8 cellular contexts compared by ENCODE assay signal in genomic region chr1:46133946-46134345, GRCh38. TPM values are rescaled to one million over a fixed set of nuclear protein-coding genes. Genes with fewer than 3 reads are reported as not detected.
DNase-seq lines count a peak whose midpoint lies in the region; ATAC-seq, FAIRE-seq and TF ChIP-seq lines count a peak whose summit lies in the region.

No MANE protein-coding gene starts in this region.

- no peaks in the 10 kb centered on the region for H3K36me3 ChIP-seq in PC-3 (ENCODE audit: low read depth, low read length)
- no peaks in the 10 kb centered on the region for H3K36me3 ChIP-seq in suprapubic skin

- peaks cover 48% of the 10 kb centered on the region for H3K27me3 Mint-ChIP-seq in activated CD8-positive, alpha-beta memory T cell treated with anti-CD3 and anti-CD28 coated beads, Interleukin-2, amount 10 ng/mL, durations not matched to agents 7 days and 5 days
- peaks cover 25% of the 10 kb centered on the region for H3K27me3 Mint-ChIP-seq in glutamatergic neuron (ENCODE audit: unreplicated experiment)

- peaks cover 38% of the 10 kb centered on the region for H3K79me2 ChIP-seq in PC-3 (ENCODE audit: low read length)

- intact Hi-C loops in PC-3 (cut with micrococcal nuclease) = loop anchor here (1.0 kb wide), 1 partner anchor 89 kb away; no protein-coding TSS in a partner anchor

- POLR2A ChIA-PET in PC-3 (lab: Charles Lee; ENCODE audit: unreplicated experiment) = no interaction called here

- TF ChIP-seq POLR2A in suprapubic skin (IDR thresholded peaks at IDR 0.05) (no peak), H54 (IDR thresholded peaks at IDR 0.05; ENCODE audit: low read depth, low read length) (no peak)

- H2AFZ ChIP-seq in PC-3 (ENCODE audit: low read length) = no peak overlapping the region

- H3K27me3 ChIP-seq in PC-3 (ENCODE audit: low read length) (no peaks in the 10 kb centered on the region), suprapubic skin (peaks cover 29% of the 10 kb centered on the region)

- H3K4me2 ChIP-seq in PC-3 (ENCODE audit: low read length) = peak overlapping the region; percentile 88

- CTCF ChIA-PET in activated CD8-positive, alpha-beta memory T cell treated with anti-CD3 and anti-CD28 coated beads, Interleukin-2, amount 10 ng/mL, durations not matched to agents 7 days and 5 days (lab: Charles Lee) = interaction anchor here (1.2 kb wide), 1 partner anchor 33 kb away, joined by 4 read pairs; no protein-coding TSS in a partner anchor
- CTCF ChIA-PET in PC-3 (lab: Charles Lee) = no interaction called here

- H3F3A ChIP-seq in PC-3 (ENCODE audit: low read length, unreplicated experiment) = no peaks in the 10 kb centered on the region

- 73% methylated on average over 2 of the region's 2 CpGs for WGBS in suprapubic skin

- H3K27ac Mint-ChIP-seq in activated CD8-positive, alpha-beta memory T cell treated with anti-CD3 and anti-CD28 coated beads, Interleukin-2, amount 10 ng/mL, durations not matched to agents 7 days and 5 days = peak overlapping the region; percentile 91
- peak overlapping the region; percentile 100 for H3K27ac Mint-ChIP-seq in glutamatergic neuron (ENCODE audit: unreplicated experiment)

- H3K27ac ChIP-seq in PC-3 (ENCODE audit: low read length) = peak overlapping the region; percentile 94
- H3K27ac ChIP-seq in suprapubic skin = peak overlapping the region; percentile 92

- no peaks in the 10 kb centered on the region for H3K36me3 Mint-ChIP-seq in activated CD8-positive, alpha-beta memory T cell treated with anti-CD3 and anti-CD28 coated beads, Interleukin-2, amount 10 ng/mL, durations not matched to agents 7 days and 5 days
- no peaks in the 10 kb centered on the region for H3K36me3 Mint-ChIP-seq in glutamatergic neuron (ENCODE audit: unreplicated experiment)

- H3K4me3 ChIP-seq in PC-3 (ENCODE audit: low read length) (peak overlapping the region; percentile 95), suprapubic skin (peak overlapping the region; percentile 79)

- H3K9me3 Mint-ChIP-seq in activated CD8-positive, alpha-beta memory T cell treated with anti-CD3 and anti-CD28 coated beads, Interleukin-2, amount 10 ng/mL, durations not matched to agents 7 days and 5 days (ENCODE audit: low read depth) = no peaks in the 10 kb centered on the region
- H3K9me3 Mint-ChIP-seq in glutamatergic neuron (ENCODE audit: unreplicated experiment) = peaks cover 21% of the 10 kb centered on the region

- H4K20me1 ChIP-seq in PC-3 (ENCODE audit: low read length) = peaks cover 12% of the 10 kb centered on the region; the same call in 1 of the 2 replicates

- H3K9ac ChIP-seq in PC-3 (ENCODE audit: low read length) = peak overlapping the region; percentile 87

- peaks cover 23% of the 10 kb centered on the region for H3K4me1 Mint-ChIP-seq in activated CD8-positive, alpha-beta memory T cell treated with anti-CD3 and anti-CD28 coated beads, Interleukin-2, amount 10 ng/mL, durations not matched to agents 7 days and 5 days
- peaks cover 13% of the 10 kb centered on the region for H3K4me1 Mint-ChIP-seq in glutamatergic neuron (ENCODE audit: low read depth, unreplicated experiment)

- peak overlapping the region; percentile 83 for H3K4me3 Mint-ChIP-seq in activated CD8-positive, alpha-beta memory T cell treated with anti-CD3 and anti-CD28 coated beads, Interleukin-2, amount 10 ng/mL, durations not matched to agents 7 days and 5 days
- peak overlapping the region; percentile 95 for H3K4me3 Mint-ChIP-seq in glutamatergic neuron (ENCODE audit: unreplicated experiment)

- ATAC-seq in activated CD8-positive, alpha-beta memory T cell treated with anti-CD3 and anti-CD28 coated beads, Interleukin-2, amount 10 ng/mL, durations not matched to agents 7 days and 5 days = no peak
- no peak for ATAC-seq in PC-3
- ATAC-seq in HG03354 (IDR thresholded peaks at IDR 0.05; ENCODE audit: poor library complexity, severe bottlenecking, unreplicated experiment) = no peak
- ATAC-seq in GM19351 (IDR thresholded peaks at IDR 0.05; ENCODE audit: unreplicated experiment) = no peak

- no peak for DNase-seq in activated CD8-positive, alpha-beta memory T cell treated with anti-CD3 and anti-CD28 coated beads, Interleukin-2, amount 10 ng/mL, durations not matched to agents 7 days and 5 days
- no peak for DNase-seq in activated CD8-positive, alpha-beta memory T cell treated with anti-CD3 and anti-CD28 coated beads, Interleukin-2, amount 50 U/mL, for 48 hours
- DNase-seq in PC-3 (no peak), glutamatergic neuron (no peak), suprapubic skin (ENCODE audit: low spot score in 2 of 2) (no peak), H54 (ENCODE audit: insufficient read length, low spot score) (no peak)

- no TSS peak for BruUV-seq in PC-3 (replicated peaks; lab: Mats Ljungman, UMichigan)

- H3K4me1 ChIP-seq in PC-3 (ENCODE audit: insufficient read depth, low read length) = peaks cover 39% of the 10 kb centered on the region
- H3K4me1 ChIP-seq in suprapubic skin = peaks cover 41% of the 10 kb centered on the region

- FAIRE-seq in H54 (lab: Jason Lieb, UNC) = no peak

- TF ChIP-seq CTCF in PC-3 (conservative IDR thresholded peaks at IDR 0.05; ENCODE audit: low read depth, low read length) (no peak), glutamatergic neuron (IDR thresholded peaks at IDR 0.05; ENCODE audit: partially characterized antibody, unreplicated experiment) (no peak), suprapubic skin (IDR thresholded peaks at IDR 0.05) (no peak)

- TF ChIP-seq EP300 in suprapubic skin (IDR thresholded peaks at IDR 0.05) = no peak

- no peaks in the 10 kb centered on the region for H3K9me2 ChIP-seq in PC-3 (replicated peaks; ENCODE audit: low read length)

- H3K9me3 ChIP-seq in PC-3 (ENCODE audit: low read length) (no peaks in the 10 kb centered on the region), suprapubic skin (no peaks in the 10 kb centered on the region)

RNA-seq across cellular contexts. Expression of gene PIK3R3, which starts 1.5 kb away (rescaled TPM):
- 1 to 10 TPM; 6.7 to 9.6 TPM for total RNA-seq in activated CD8-positive, alpha-beta memory T cell treated with anti-CD3 and anti-CD28 coated beads, Interleukin-2, amount 10 ng/mL, durations not matched to agents 7 days and 5 days
- 17.7 and 18.5 TPM in 2 replicates for total RNA-seq in PC-3 (2014; rRNA removed)
- 156 TPM for total RNA-seq in glutamatergic neuron (ENCODE audit: unreplicated experiment)
- 10 to 100 TPM in 2 of 4 donors, 1 to 10 TPM in 2; 6.1 to 16.5 (median 11.2) TPM for total RNA-seq in suprapubic skin

RNA-seq across cellular contexts. Expression of gene TSPAN1, which starts 40.9 kb away (rescaled TPM):
- total RNA-seq in activated CD8-positive, alpha-beta memory T cell treated with anti-CD3 and anti-CD28 coated beads, Interleukin-2, amount 10 ng/mL, durations not matched to agents 7 days and 5 days = not detected
- total RNA-seq in PC-3 (2014; rRNA removed) = 33.3 and 33.7 TPM in 2 replicates
- 2.3 TPM for total RNA-seq in glutamatergic neuron (ENCODE audit: unreplicated experiment)
- total RNA-seq in suprapubic skin = 1 to 10 TPM; 2.1 to 7.8 (median 3.3) TPM

RNA-seq across cellular contexts. Expression of gene P3R3URF, which starts 42.3 kb away (rescaled TPM):
- total RNA-seq in activated CD8-positive, alpha-beta memory T cell treated with anti-CD3 and anti-CD28 coated beads, Interleukin-2, amount 10 ng/mL, durations not matched to agents 7 days and 5 days = not detected
- total RNA-seq in PC-3 (2014; rRNA removed) (not detected in 2 replicates), glutamatergic neuron (ENCODE audit: unreplicated experiment) (not detected), suprapubic skin (not detected)
